Comparison of ENCODE assay signal across 8 cellular contexts in the genomic region with DNA sequence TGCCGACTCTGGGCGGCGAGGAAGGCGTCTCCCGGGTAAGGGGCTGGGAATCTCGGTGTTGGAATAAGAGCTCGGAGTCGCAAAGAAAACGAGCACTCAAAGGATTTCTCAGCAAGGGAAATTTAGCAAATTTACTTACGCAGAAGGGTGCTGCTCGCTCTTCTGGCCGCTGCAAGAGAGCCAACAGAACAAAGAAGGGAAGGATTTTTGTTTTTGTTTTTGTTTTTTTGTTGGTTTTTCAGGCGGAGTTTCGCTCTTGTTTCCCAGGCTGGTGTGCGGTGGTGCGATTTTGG. TPM values are rescaled to one million over a fixed set of nuclear protein-coding genes. Genes with fewer than 3 reads are reported as not detected.
A peak's percentile ranks its signal among the peaks of the same experiment; 100 is the strongest.
DNase-seq lines count a peak whose midpoint lies in the region; ATAC-seq and TF ChIP-seq lines count a peak whose summit lies in the region.

No MANE protein-coding gene starts in this region.

- peaks cover 43% of the 10 kb centered on the region for H3K4me1 ChIP-seq in suprapubic skin

- TF ChIP-seq CTCF in kidney epithelial cell (IDR thresholded peaks at IDR 0.05; ENCODE audit: insufficient read depth, low read length, poor library complexity, severe bottlenecking): no peak
- TF ChIP-seq CTCF in suprapubic skin (IDR thresholded peaks at IDR 0.05): no peak

- ATAC-seq in HG03108 (IDR thresholded peaks at IDR 0.05; ENCODE audit: unreplicated experiment): no peak

- no peaks in the 10 kb centered on the region for H3K27me3 ChIP-seq in kidney epithelial cell (ENCODE audit: control insufficient read depth, insufficient read depth, low read length)
- H3K27me3 ChIP-seq in suprapubic skin: no peaks in the 10 kb centered on the region

- H3K27me3 Mint-ChIP-seq in T-helper 2 cell treated with Interferon-gamma antibody and Interleukin-4, amounts not matched to agents 5 μg/mL and 100 μg/mL, for 36 hours (ENCODE audit: low read depth): no peaks in the 10 kb centered on the region

- DNase-seq in T-helper 2 cell treated with Interferon-gamma antibody and Interleukin-4, amounts not matched to agents 5 μg/mL and 100 μg/mL, for 36 hours (ENCODE audit: low spot score): no peak
- no peak for DNase-seq in T-helper 2 cell
- no peak for DNase-seq in kidney epithelial cell (ENCODE audit: low read depth)
- no peak for DNase-seq in suprapubic skin (ENCODE audit: low spot score in 2 of 2)
- no peak for DNase-seq in T-helper 9 cell
- no peak for DNase-seq in NCI-H774 (lab: John Stamatoyannopoulos, UW)

- H3K9me3 ChIP-seq in suprapubic skin: no peaks in the 10 kb centered on the region

- H3K27ac ChIP-seq in adipose tissue (ENCODE audit: low read depth, low read length): peak overlapping the region; percentile 63
- H3K27ac ChIP-seq in suprapubic skin: peak overlapping the region; percentile 89

- TF ChIP-seq POLR2A in suprapubic skin (IDR thresholded peaks at IDR 0.05): no peak

- peaks cover 1% of the 10 kb centered on the region for H3K36me3 ChIP-seq in kidney epithelial cell (ENCODE audit: control insufficient read depth, insufficient read depth, low read length)
- no peaks in the 10 kb centered on the region for H3K36me3 ChIP-seq in suprapubic skin

- peaks cover 28% of the 10 kb centered on the region for H3K4me1 Mint-ChIP-seq in T-helper 2 cell treated with Interferon-gamma antibody and Interleukin-4, amounts not matched to agents 5 μg/mL and 100 μg/mL, for 36 hours (ENCODE audit: low read depth)

- H3K36me3 Mint-ChIP-seq in T-helper 2 cell treated with Interferon-gamma antibody and Interleukin-4, amounts not matched to agents 5 μg/mL and 100 μg/mL, for 36 hours (ENCODE audit: low read depth): peaks cover 19% of the 10 kb centered on the region

- no peak for TF ChIP-seq EP300 in suprapubic skin (IDR thresholded peaks at IDR 0.05)

- peak overlapping the region; percentile 96 for H3K4me3 ChIP-seq in kidney epithelial cell (ENCODE audit: low read depth, low read length)
- H3K4me3 ChIP-seq in suprapubic skin: peak overlapping the region; percentile 80

- H3K27ac Mint-ChIP-seq in T-helper 2 cell treated with Interferon-gamma antibody and Interleukin-4, amounts not matched to agents 5 μg/mL and 100 μg/mL, for 36 hours: peak overlapping the region; percentile 89

- H3K4me3 Mint-ChIP-seq in T-helper 2 cell treated with Interferon-gamma antibody and Interleukin-4, amounts not matched to agents 5 μg/mL and 100 μg/mL, for 36 hours: peak overlapping the region; percentile 92

- H3K9me3 Mint-ChIP-seq in T-helper 2 cell treated with Interferon-gamma antibody and Interleukin-4, amounts not matched to agents 5 μg/mL and 100 μg/mL, for 36 hours: no peaks in the 10 kb centered on the region

- WGBS in adipose tissue, 3 donors: 1 to 2% (median 2%) methylated on average over 16 of the region's 16 CpGs
- 1% methylated on average over 16 of the region's 16 CpGs for WGBS in suprapubic skin

RNA-seq across cellular contexts. Expression of gene GTF3C5, which starts 0.3 kb away (rescaled TPM):
- polyA plus RNA-seq in adipose tissue: 10 to 100 TPM; 30.6 to 38.3 (median 30.8) TPM
- 94.3 and 94.7 TPM in 2 replicates for total RNA-seq in kidney epithelial cell
- total RNA-seq in suprapubic skin: 100 to 1,000 TPM in 1 of 4 donors, 10 to 100 TPM in 3; 55.8 to 103 (median 63.1) TPM

RNA-seq across cellular contexts. Expression of gene CEL, which starts 30.7 kb away (rescaled TPM):
- polyA plus RNA-seq in adipose tissue: 1,000 to 10,000 TPM in 1 of 3 donors, 1 to 10 TPM in 2; 1.5 to 9,324 (median 2.5) TPM
- total RNA-seq in kidney epithelial cell: 0.68 and 1.2 TPM in 2 replicates
- total RNA-seq in suprapubic skin: 10 to 100 TPM in 1 of 4 donors, 1 to 10 TPM in 3; 5.2 to 10.7 (median 5.9) TPM

RNA-seq across cellular contexts. Expression of gene GFI1B, which starts 52.6 kb away (rescaled TPM):
- under 1 TPM in 2 of 3 donors, not detected in 1; 0.02 to 0.04 TPM for polyA plus RNA-seq in adipose tissue
- not detected in 2 replicates for total RNA-seq in kidney epithelial cell
- not detected for total RNA-seq in suprapubic skin
